8 cellular contexts compared by ENCODE assay signal in genomic region chr3:161310649-161311423, GRCh38.
A peak's percentile ranks its signal among the peaks of the same experiment; 100 is the strongest.
DNase-seq lines count a peak whose midpoint lies in the region; ATAC-seq and TF ChIP-seq lines count a peak whose summit lies in the region.

No MANE protein-coding gene starts in this region.

- no peak for TF ChIP-seq POLR2A in stomach (IDR thresholded peaks at IDR 0.05)

- no peak overlapping the region for H3K27ac ChIP-seq in stomach

- no peak for TF ChIP-seq EP300 in stomach (IDR thresholded peaks at IDR 0.05)

- DNase-seq in T-helper 22 cell (ENCODE audit: low read depth) (peak; percentile 6), GOT3 (lab: John Stamatoyannopoulos, UW) (no peak), HFFc6 (no peak), stomach (no peak), NCI-H2171 treated with DMSO at 0.1 percent for 48 hours (lab: John Stamatoyannopoulos, UW) (no peak)
- peak; percentile 70 for DNase-seq in natural killer cell treated with Interleukin-12 subunit alpha and Interleukin-12 subunit beta and Interleukin-15 and Interleukin-18, amount 100 ng/mL, for 72 hours (ENCODE audit: low spot score)

- peaks cover 44 to 50% of the 10 kb centered on the region in 2 donors for H3K27me3 Mint-ChIP-seq in natural killer cell treated with Interleukin-12 subunit alpha and Interleukin-12 subunit beta and Interleukin-15 and Interleukin-18, amount 100 ng/mL, for 72 hours
- no peaks in the 10 kb centered on the region for H3K27me3 Mint-ChIP-seq in HFFc6 (ENCODE audit: insufficient read depth)

- intact Hi-C loops in stomach (cut with DNase I; ENCODE audit: low total_unique reads), result no loop called here

- ATAC-seq in GM18520 (IDR thresholded peaks at IDR 0.05; ENCODE audit: unreplicated experiment) (peak; percentile 61), HG02852 (IDR thresholded peaks at IDR 0.05; ENCODE audit: unreplicated experiment) (peak; percentile 66)
- peak; percentile 89 to 91 for ATAC-seq in natural killer cell treated with Interleukin-12 subunit alpha and Interleukin-12 subunit beta and Interleukin-15 and Interleukin-18, amount 100 ng/mL, for 72 hours

- peaks cover 4% of the 10 kb centered on the region for H3K9me3 Mint-ChIP-seq in natural killer cell treated with Interleukin-12 subunit alpha and Interleukin-12 subunit beta and Interleukin-15 and Interleukin-18, amount 100 ng/mL, for 72 hours
- H3K9me3 Mint-ChIP-seq in HFFc6, result peaks cover 11% of the 10 kb centered on the region; the same call in 1 of the 2 replicates

- peaks cover 0 to 4% (median 0%) of the 10 kb centered on the region in 4 donors for H3K4me1 ChIP-seq in stomach

- H3K36me3 ChIP-seq in stomach, result no peaks in the 10 kb centered on the region

- H3K4me3 Mint-ChIP-seq in natural killer cell treated with Interleukin-12 subunit alpha and Interleukin-12 subunit beta and Interleukin-15 and Interleukin-18, amount 100 ng/mL, for 72 hours, result peak overlapping the region; percentile 56
- no peak overlapping the region for H3K4me3 Mint-ChIP-seq in HFFc6

- no peaks in the 10 kb centered on the region for H3K27me3 ChIP-seq in stomach

- TF ChIP-seq CTCF in HFFc6 (IDR thresholded peaks at IDR 0.05) (no peak), stomach (IDR thresholded peaks at IDR 0.05) (no peak)

- peaks cover 0 to 14% (median 12%) of the 10 kb centered on the region in 4 donors for H3K9me3 ChIP-seq in stomach

- peaks cover 36% of the 10 kb centered on the region in 2 donors for H3K4me1 Mint-ChIP-seq in natural killer cell treated with Interleukin-12 subunit alpha and Interleukin-12 subunit beta and Interleukin-15 and Interleukin-18, amount 100 ng/mL, for 72 hours (ENCODE audit: low read depth in 2 of 2)
- no peaks in the 10 kb centered on the region for H3K4me1 Mint-ChIP-seq in HFFc6 (ENCODE audit: low read depth)

- peak overlapping the region; percentile 7 to 40 for H3K27ac Mint-ChIP-seq in natural killer cell treated with Interleukin-12 subunit alpha and Interleukin-12 subunit beta and Interleukin-15 and Interleukin-18, amount 100 ng/mL, for 72 hours
- no peak overlapping the region for H3K27ac Mint-ChIP-seq in HFFc6

- WGBS in stomach, 5 donors, result 61 to 78% (median 74%) methylated on average over 5 of the region's 5 CpGs

- no peak overlapping the region for H3K4me3 ChIP-seq in stomach

- H3K36me3 Mint-ChIP-seq in natural killer cell treated with Interleukin-12 subunit alpha and Interleukin-12 subunit beta and Interleukin-15 and Interleukin-18, amount 100 ng/mL, for 72 hours, result peaks cover 21% of the 10 kb centered on the region
- H3K36me3 Mint-ChIP-seq in HFFc6 (ENCODE audit: low read depth), result no peaks in the 10 kb centered on the region

Comparison
In these comparisons a context has a peak if more than half of its experiments do, and no peak if none do; other contexts are left out.
1. DNase-seq: peak in T-helper 22 cell (single experiment) and natural killer cell treated with Interleukin-12 subunit alpha and Interleukin-12 subunit beta and Interleukin-15 and Interleukin-18, amount 100 ng/mL, for 72 hours (single experiment); none in GOT3 (single experiment), HFFc6 (single experiment), stomach (single experiment) and NCI-H2171 treated with DMSO at 0.1 percent for 48 hours (single experiment).
2. Peak in every context shown above with its lines, with median percentiles within 50 percentile points of each other: ATAC-seq.